ENCODE assay signal across 18 cellular contexts in the genomic region with DNA sequence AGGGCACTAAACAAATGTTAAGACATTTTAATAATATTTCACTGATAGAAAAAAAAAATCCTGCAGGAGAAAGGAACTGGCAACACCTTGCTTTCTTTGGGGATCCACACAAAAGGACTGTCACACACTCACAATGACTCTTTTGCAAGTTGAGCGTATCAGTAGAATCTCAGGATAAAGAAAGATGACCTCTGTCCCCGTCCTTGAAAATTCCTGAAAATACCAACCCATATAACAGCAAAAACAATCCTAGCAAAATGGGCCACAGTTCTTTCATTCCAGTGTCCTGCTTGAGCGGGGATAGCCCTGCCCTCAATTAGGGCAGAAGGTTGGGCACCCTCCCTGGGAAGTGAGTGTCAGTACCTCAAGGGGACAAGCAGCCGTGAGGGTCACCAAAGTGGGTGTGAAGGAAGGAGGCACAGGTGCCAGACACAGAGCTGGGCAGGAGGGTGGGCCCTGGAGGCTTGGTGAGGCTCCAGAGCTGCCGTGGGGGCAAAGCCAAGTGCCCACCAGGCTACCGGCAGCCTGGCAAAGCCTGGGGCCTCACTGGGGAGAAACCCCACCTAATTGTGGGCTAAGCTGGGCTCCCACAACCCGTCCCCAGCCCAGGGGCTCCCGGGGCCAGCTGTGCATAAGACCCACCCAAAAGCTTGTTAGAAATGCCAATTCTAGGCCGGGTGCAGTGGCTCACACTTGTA. TPM values are rescaled to one million over a fixed set of nuclear protein-coding genes. Genes with fewer than 3 reads are reported as not detected.
DNase-seq lines count a peak whose midpoint lies in the region; ATAC-seq and TF ChIP-seq lines count a peak whose summit lies in the region.
"Had no signal": no experiment of that assay in that cellular context is flagged by ENCODE, and none has a peak within 500 bp of the region (broad histone marks: within the 10 kb centered on the region; RNA-seq: fewer than 3 reads in every experiment).

No MANE protein-coding gene starts in this region.

- peaks cover 0 to 6% (median 0%) of the 10 kb centered on the region in 8 donors for H3K9me3 Mint-ChIP-seq in CD4-positive, alpha-beta memory T cell
- no peaks in the 10 kb centered on the region for H3K9me3 Mint-ChIP-seq in central memory CD8-positive, alpha-beta T cell
- no peaks in the 10 kb centered on the region for H3K9me3 Mint-ChIP-seq in naive B cell
- H3K9me3 Mint-ChIP-seq in progenitor cell of endocrine pancreas (ENCODE audit: low read depth) = no peaks in the 10 kb centered on the region

- DNase-seq in CD4-positive, alpha-beta memory T cell = no peak
- no peak for DNase-seq in central memory CD8-positive, alpha-beta T cell (ENCODE audit: low spot score in 2 of 2)
- DNase-seq in naive B cell = no peak
- DNase-seq in progenitor cell of endocrine pancreas (ENCODE audit: low spot score, unreplicated experiment) = no peak
- DNase-seq in DMS 273 treated with DMSO at 0.1 percent for 48 hours (lab: John Stamatoyannopoulos, UW) = no peak
- DNase-seq in NCI-H1048 (lab: John Stamatoyannopoulos, UW) = no peak
- no peak for DNase-seq in SKM-1 (lab: John Stamatoyannopoulos, UW; ENCODE audit: unreplicated experiment)
- DNase-seq: C1 segment of cervical spinal cord, H9, Karpas-422, NCI-H1417, NCI-H1930, NCI-H2171 treated with DMSO at 0.1 percent for 48 hours, NCI-H510A, Right ventricle myocardium superior had no signal

- CTCF ChIA-PET in CD4-positive, alpha-beta memory T cell (lab: Charles Lee; ENCODE audit: partially characterized antibody) = interaction anchor here (1.2 kb wide), 2 partner anchors 39 to 41 kb away, joined by 3 to 4 read pairs; no protein-coding TSS in a partner anchor

- peak overlapping the region in 1 of 8 donors; percentile 34 for H3K4me3 Mint-ChIP-seq in CD4-positive, alpha-beta memory T cell
- no peak overlapping the region for H3K4me3 Mint-ChIP-seq in central memory CD8-positive, alpha-beta T cell
- H3K4me3 Mint-ChIP-seq in naive B cell = peak overlapping the region in 2 of 8 donors; percentile 44 to 54
- peak overlapping the region; percentile 52 for H3K4me3 Mint-ChIP-seq in progenitor cell of endocrine pancreas (ENCODE audit: low read depth)
- H3K4me3 Mint-ChIP-seq: H9 had no signal

- POLR2A ChIA-PET in CD4-positive, alpha-beta memory T cell (lab: Charles Lee; ENCODE audit: partially characterized antibody) = interaction anchor here (0.8 kb wide), 1 partner anchor 23 kb away, joined by 3 read pairs; no protein-coding TSS in a partner anchor

- no peaks in the 10 kb centered on the region for H3K36me3 ChIP-seq in CD4-positive, alpha-beta memory T cell (ENCODE audit: insufficient read depth, low read length)
- H3K36me3 ChIP-seq: Peyer's patch had no signal

- H3K27me3 Mint-ChIP-seq in CD4-positive, alpha-beta memory T cell = peaks cover 1 to 3% of the 10 kb centered on the region in 2 donors
- peaks cover 17% of the 10 kb centered on the region for H3K27me3 Mint-ChIP-seq in central memory CD8-positive, alpha-beta T cell
- peaks cover 16 to 34% (median 28%) of the 10 kb centered on the region in 3 donors for H3K27me3 Mint-ChIP-seq in naive B cell
- peaks cover 11% of the 10 kb centered on the region for H3K27me3 Mint-ChIP-seq in progenitor cell of endocrine pancreas

- no peak overlapping the region for H3K4me3 ChIP-seq in CD4-positive, alpha-beta memory T cell (ENCODE audit: low read length in 2 of 2)
- H3K4me3 ChIP-seq: Peyer's patch had no signal

- H3K4me1 ChIP-seq in CD4-positive, alpha-beta memory T cell (ENCODE audit: insufficient read depth, low read length) = peaks cover 53% of the 10 kb centered on the region

- no peak for TF ChIP-seq CTCF in progenitor cell of endocrine pancreas (IDR thresholded peaks at IDR 0.05; ENCODE audit: unreplicated experiment)

- no peaks in the 10 kb centered on the region for H3K9me3 ChIP-seq in CD4-positive, alpha-beta memory T cell (ENCODE audit: control insufficient read depth in 1 of 2, low read length in 2 of 2)
- H3K9me3 ChIP-seq: Peyer's patch had no signal

- intact Hi-C loops in CD4-positive, alpha-beta memory T cell (cut with micrococcal nuclease) = no loop called here

- no peaks in the 10 kb centered on the region for H3K27me3 ChIP-seq in CD4-positive, alpha-beta memory T cell (ENCODE audit: insufficient read depth, low read length)

- H3K27ac Mint-ChIP-seq in CD4-positive, alpha-beta memory T cell = peak overlapping the region; percentile 36 to 99 (median 93)
- peak overlapping the region; percentile 86 for H3K27ac Mint-ChIP-seq in central memory CD8-positive, alpha-beta T cell (ENCODE audit: low read depth)
- H3K27ac Mint-ChIP-seq in naive B cell (peak overlapping the region in 4 of 6 donors; percentile 59 to 89 (median 76)), progenitor cell of endocrine pancreas (no peak overlapping the region)

- peaks cover 14 to 74% (median 28%) of the 10 kb centered on the region in 4 donors for H3K4me1 Mint-ChIP-seq in CD4-positive, alpha-beta memory T cell
- H3K4me1 Mint-ChIP-seq in central memory CD8-positive, alpha-beta T cell = peaks cover 20% of the 10 kb centered on the region
- peaks cover 14 to 23% (median 22%) of the 10 kb centered on the region in 3 donors for H3K4me1 Mint-ChIP-seq in naive B cell
- peaks cover 21% of the 10 kb centered on the region for H3K4me1 Mint-ChIP-seq in progenitor cell of endocrine pancreas (ENCODE audit: low read depth)

- no peak overlapping the region for H3K27ac ChIP-seq in CD4-positive, alpha-beta memory T cell (ENCODE audit: low read depth, low read length)
- H3K27ac ChIP-seq: Peyer's patch had no signal

- no peak for ATAC-seq in central memory CD8-positive, alpha-beta T cell (replicated peaks; ENCODE audit: extremely low read depth, poor library complexity, severe bottlenecking)
- ATAC-seq in naive B cell (ENCODE audit: low read depth in 2 of 2) (no peak), GM21576 (IDR thresholded peaks at IDR 0.05; ENCODE audit: unreplicated experiment) (no peak)

- peaks cover 5 to 15% of the 10 kb centered on the region in 2 donors for H3K36me3 Mint-ChIP-seq in CD4-positive, alpha-beta memory T cell
- H3K36me3 Mint-ChIP-seq in central memory CD8-positive, alpha-beta T cell (ENCODE audit: insufficient read depth) = peaks cover 26% of the 10 kb centered on the region
- H3K36me3 Mint-ChIP-seq in naive B cell = no peaks in the 10 kb centered on the region
- H3K36me3 Mint-ChIP-seq in progenitor cell of endocrine pancreas (ENCODE audit: insufficient read depth) = peaks cover 2% of the 10 kb centered on the region

RNA-seq across cellular contexts. Expression of gene WDR86, which starts 2.8 kb away (rescaled TPM):
- 1 to 10 TPM; 7.0 to 8.0 TPM for total RNA-seq in CD4-positive, alpha-beta memory T cell
- 10 to 100 TPM; 10.0 to 14.4 TPM for polyA plus RNA-seq in CD4-positive, alpha-beta memory T cell
- polyA plus RNA-seq in naive B cell (ENCODE audit: low read depth in 6 of 6) = 1 to 10 TPM; 1.4 to 3.5 (median 1.9) TPM
- total RNA-seq in progenitor cell of endocrine pancreas = 80.6 and 82.9 TPM in 2 replicates
- total RNA-seq: A172 had no signal

RNA-seq across cellular contexts. Expression of gene CRYGN, which starts 32.9 kb away (rescaled TPM):
- total RNA-seq in CD4-positive, alpha-beta memory T cell = not detected
- 1 to 10 TPM in 1 of 2 donors, not detected in 1; 1.9 TPM for polyA plus RNA-seq in CD4-positive, alpha-beta memory T cell
- polyA plus RNA-seq in naive B cell (ENCODE audit: low read depth in 6 of 6) = not detected
- 2.5 and 3.2 TPM in 2 replicates for total RNA-seq in progenitor cell of endocrine pancreas
- total RNA-seq: A172, Peyer's patch had no signal
